Comparison of ENCODE assay signal across 8 cellular contexts in genomic region chr7:2313450-2314208, GRCh38. TPM values are rescaled to one million over a fixed set of nuclear protein-coding genes. Genes with fewer than 3 reads are reported as not detected.
DNase-seq lines count a peak whose midpoint lies in the region; ATAC-seq and TF ChIP-seq lines count a peak whose summit lies in the region.

No MANE protein-coding gene starts in this region.

- H3K27me3 Mint-ChIP-seq in CD8-positive, alpha-beta memory T cell, result no peaks in the 10 kb centered on the region
- no peaks in the 10 kb centered on the region for H3K27me3 Mint-ChIP-seq in central memory CD8-positive, alpha-beta T cell

- 23% methylated on average over 27 of the region's 42 CpGs for WGBS in right lobe of liver (ENCODE audit: insufficient coverage, low coverage, low lambda C conversion rate, missing lambda C conversion rate)

- no peaks in the 10 kb centered on the region for H3K9me3 Mint-ChIP-seq in CD8-positive, alpha-beta memory T cell
- H3K9me3 Mint-ChIP-seq in central memory CD8-positive, alpha-beta T cell, result no peaks in the 10 kb centered on the region

- peak overlapping the region in 7 of 8 donors; percentile 70 to 93 (median 88) for H3K27ac Mint-ChIP-seq in CD8-positive, alpha-beta memory T cell
- H3K27ac Mint-ChIP-seq in central memory CD8-positive, alpha-beta T cell (ENCODE audit: low read depth), result peak overlapping the region; percentile 88

- TF ChIP-seq POLR2A in NB4 (IDR thresholded peaks at IDR 0.05; ENCODE audit: extremely low read depth, insufficient read length), result no peak
- no peak for TF ChIP-seq POLR2A in right lobe of liver (IDR thresholded peaks at IDR 0.05)

- intact Hi-C loops in right lobe of liver (cut with DNase I) (no loop called here), tibial artery (cut with DNase I; ENCODE audit: low total_unique reads) (loop anchor here (5.0 to 10.0 kb wide), 3 partner anchors 39 to 811 kb away; partner anchors contain the start of genes EIF3B, INTS1 and MAD1L1)

- CTCF ChIA-PET in CD8-positive, alpha-beta memory T cell (lab: Charles Lee), result no interaction called here

- peak overlapping the region; percentile 67 for H3K4me3 ChIP-seq in CD8-positive, alpha-beta memory T cell (ENCODE audit: low read length)
- H3K4me3 ChIP-seq in NB4 (ENCODE audit: low read depth, low read length) (peak overlapping the region; percentile 65), right lobe of liver (peak overlapping the region; percentile 93 to 98 (median 97)), tibial artery (peak overlapping the region; percentile 95)

- H3K27me3 ChIP-seq in CD8-positive, alpha-beta memory T cell (ENCODE audit: insufficient read depth, low read length, poor library complexity, severe bottlenecking), result no peaks in the 10 kb centered on the region
- H3K27me3 ChIP-seq in right lobe of liver (no peaks in the 10 kb centered on the region), tibial artery (no peaks in the 10 kb centered on the region)

- H3K4me3 Mint-ChIP-seq in CD8-positive, alpha-beta memory T cell, result peak overlapping the region in 6 of 7 donors; percentile 85 to 93 (median 92)
- H3K4me3 Mint-ChIP-seq in central memory CD8-positive, alpha-beta T cell, result no peak overlapping the region

- peak overlapping the region; percentile 73 for H3K27ac ChIP-seq in CD8-positive, alpha-beta memory T cell (ENCODE audit: low read depth, low read length)
- H3K27ac ChIP-seq in right lobe of liver (peak overlapping the region; percentile 68 to 95 (median 76)), tibial artery (peak overlapping the region; percentile 76 to 77)

- no peak for DNase-seq in CD8-positive, alpha-beta memory T cell
- DNase-seq in NB4 (ENCODE audit: low read depth), result peak; percentile 47
- no peak for DNase-seq in central memory CD8-positive, alpha-beta T cell (ENCODE audit: low spot score in 2 of 2)
- DNase-seq in right lobe of liver, result no peak
- peak; percentile 30 to 74 for DNase-seq in tibial artery
- no peak for DNase-seq in midbrain (lab: John Stamatoyannopoulos, UW)
- DNase-seq in activated gamma-delta T cell (lab: John Stamatoyannopoulos, UW), result no peak

- peaks cover 9 to 15% (median 14%) of the 10 kb centered on the region in 3 donors for H3K4me1 Mint-ChIP-seq in CD8-positive, alpha-beta memory T cell
- H3K4me1 Mint-ChIP-seq in central memory CD8-positive, alpha-beta T cell, result peaks cover 14% of the 10 kb centered on the region

- H3K4me1 ChIP-seq in CD8-positive, alpha-beta memory T cell (ENCODE audit: insufficient read depth, low read length), result peaks cover 4% of the 10 kb centered on the region
- H3K4me1 ChIP-seq in right lobe of liver (no peaks in the 10 kb centered on the region), tibial artery (peaks cover 0 to 10% (median 6%) of the 10 kb centered on the region in 4 donors)

- ATAC-seq in GM21619 (IDR thresholded peaks at IDR 0.05; ENCODE audit: unreplicated experiment), result peak; percentile 15
- no peak for ATAC-seq in central memory CD8-positive, alpha-beta T cell (replicated peaks; ENCODE audit: extremely low read depth, poor library complexity, severe bottlenecking)
- ATAC-seq in right lobe of liver, result peak; percentile 5 to 19 (median 17)

- no peaks in the 10 kb centered on the region for H3K9me3 ChIP-seq in CD8-positive, alpha-beta memory T cell (ENCODE audit: low read length)
- H3K9me3 ChIP-seq in right lobe of liver (no peaks in the 10 kb centered on the region), tibial artery (no peaks in the 10 kb centered on the region)

- no peaks in the 10 kb centered on the region for H3K36me3 ChIP-seq in CD8-positive, alpha-beta memory T cell (ENCODE audit: insufficient read depth, low read length)
- H3K36me3 ChIP-seq in right lobe of liver (no peaks in the 10 kb centered on the region), tibial artery (no peaks in the 10 kb centered on the region)

- POLR2A ChIA-PET in CD8-positive, alpha-beta memory T cell (lab: Charles Lee), result interaction anchor here (0.9 to 1.0 kb wide), 2 partner anchors 40 to 72 kb away, joined by 3 read pairs; partner anchors contain the start of genes MRM2 and NUDT1

- no peak for TF ChIP-seq CTCF in NB4 (IDR thresholded peaks at IDR 0.05; ENCODE audit: low read depth, low read length)
- no peak for TF ChIP-seq CTCF in right lobe of liver (IDR thresholded peaks at IDR 0.05)
- TF ChIP-seq CTCF in tibial artery (IDR thresholded peaks at IDR 0.05), result no peak

- H3K36me3 Mint-ChIP-seq in CD8-positive, alpha-beta memory T cell, result peaks cover 0 to 2% (median 0%) of the 10 kb centered on the region in 3 donors
- H3K36me3 Mint-ChIP-seq in central memory CD8-positive, alpha-beta T cell (ENCODE audit: insufficient read depth), result peaks cover 4% of the 10 kb centered on the region

RNA-seq across cellular contexts. Expression of gene SNX8, which starts 0.6 kb away (rescaled TPM):
- total RNA-seq in CD8-positive, alpha-beta memory T cell, result 10 to 100 TPM; 40.3 to 42.3 TPM
- 6.5 TPM for polyA plus RNA-seq in CD8-positive, alpha-beta memory T cell
- 10 to 100 TPM in 5 of 6 experiments, 1 to 10 TPM in 1; 9.1 to 26.2 (median 13.0) TPM for total RNA-seq in right lobe of liver

RNA-seq across cellular contexts. Expression of gene EIF3B, which starts 41.0 kb away (rescaled TPM):
- total RNA-seq in CD8-positive, alpha-beta memory T cell, result 100 to 1,000 TPM; 284 to 293 TPM
- 129 TPM for polyA plus RNA-seq in CD8-positive, alpha-beta memory T cell
- total RNA-seq in right lobe of liver, result 10 to 100 TPM; 61.6 to 93.3 (median 68.3) TPM

Comparison
In these comparisons a context has a peak if more than half of its experiments do, and no peak if none do; other contexts are left out.
1. DNase-seq: peak in NB4 (single experiment) and tibial artery (2 of 2); none in CD8-positive, alpha-beta memory T cell (0 of 5), central memory CD8-positive, alpha-beta T cell (0 of 2), right lobe of liver (0 of 3), midbrain (single experiment) and activated gamma-delta T cell (single experiment).
2. Peak in every context shown above with its lines, with median percentiles within 50 percentile points of each other: H3K27ac ChIP-seq and H3K4me3 ChIP-seq.